1 cellular context compared by ENCODE assay signal in the genomic region with DNA sequence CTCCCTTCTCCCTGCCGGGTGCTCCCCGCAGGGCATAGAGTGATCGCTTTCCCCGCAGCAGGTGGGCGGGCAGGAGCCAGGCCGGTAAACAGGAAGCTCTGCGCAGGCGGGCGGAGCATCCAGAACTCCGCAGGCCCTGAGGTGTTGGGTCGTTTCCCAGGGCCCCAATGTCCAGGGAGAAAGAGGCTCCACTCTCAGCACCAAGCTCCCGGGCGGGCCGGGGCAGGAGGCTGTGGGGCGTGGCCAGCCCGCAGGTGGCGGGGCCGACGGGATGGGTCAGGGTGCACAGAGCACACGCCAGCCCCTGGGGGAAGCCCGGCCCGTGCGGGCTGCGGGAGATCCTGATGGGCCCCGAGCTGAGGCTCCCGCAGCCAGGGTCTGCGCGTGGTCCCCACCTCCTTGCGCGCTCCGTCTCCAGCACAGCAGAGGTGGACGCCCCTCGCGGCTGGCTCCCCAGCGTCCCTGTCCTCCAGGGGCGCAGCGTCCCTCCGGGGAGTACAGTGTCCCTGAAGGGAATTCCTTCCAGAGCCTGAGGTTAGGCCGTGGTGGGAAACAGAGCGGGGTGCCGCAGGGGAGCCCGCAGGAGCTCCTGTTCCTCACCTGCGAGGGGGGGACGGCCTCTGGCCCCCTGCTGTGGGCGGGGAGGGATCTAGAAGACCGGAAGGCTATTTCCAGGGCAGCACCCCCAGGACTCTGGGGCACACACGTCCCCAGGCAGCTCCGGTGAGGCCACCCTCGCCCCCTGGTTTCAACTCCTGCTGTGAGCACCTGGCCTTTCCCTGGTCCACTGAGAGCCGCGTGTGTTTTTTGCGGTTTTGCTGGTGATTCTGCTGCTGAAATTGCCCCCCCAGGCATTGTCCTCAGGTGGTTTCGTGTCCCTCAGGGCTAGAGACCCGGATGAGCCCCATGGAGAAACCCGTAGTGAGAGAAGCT.
TF ChIP-seq lines count a peak whose summit lies in the region.

No MANE protein-coding gene starts in this region.

TF ChIP-seq in K562, 482 proteins besides CTCF, POLR2A, EP300 and RAD21:
- no peak for TF ChIP-seq RBM14 (IDR thresholded peaks at IDR 0.05; ENCODE audit: borderline replicate concordance, insufficient read depth, low read depth, low read length)
- TF ChIP-seq TFAP4 (CRISPR knock-in tag; IDR thresholded peaks at IDR 0.05; ENCODE audit: borderline replicate concordance), result 0 out of 2 replicates have a peak, but pooled peaks have one; percentile 17
- no peak for TF ChIP-seq RFX7 (CRISPR knock-in tag; IDR thresholded peaks at IDR 0.05)
- TF ChIP-seq THRA (IDR thresholded peaks at IDR 0.05), result no peak
- no peak for TF ChIP-seq ILK (tag; IDR thresholded peaks at IDR 0.05; ENCODE audit: borderline replicate concordance, low read depth)
- TF ChIP-seq, protein P1, sequence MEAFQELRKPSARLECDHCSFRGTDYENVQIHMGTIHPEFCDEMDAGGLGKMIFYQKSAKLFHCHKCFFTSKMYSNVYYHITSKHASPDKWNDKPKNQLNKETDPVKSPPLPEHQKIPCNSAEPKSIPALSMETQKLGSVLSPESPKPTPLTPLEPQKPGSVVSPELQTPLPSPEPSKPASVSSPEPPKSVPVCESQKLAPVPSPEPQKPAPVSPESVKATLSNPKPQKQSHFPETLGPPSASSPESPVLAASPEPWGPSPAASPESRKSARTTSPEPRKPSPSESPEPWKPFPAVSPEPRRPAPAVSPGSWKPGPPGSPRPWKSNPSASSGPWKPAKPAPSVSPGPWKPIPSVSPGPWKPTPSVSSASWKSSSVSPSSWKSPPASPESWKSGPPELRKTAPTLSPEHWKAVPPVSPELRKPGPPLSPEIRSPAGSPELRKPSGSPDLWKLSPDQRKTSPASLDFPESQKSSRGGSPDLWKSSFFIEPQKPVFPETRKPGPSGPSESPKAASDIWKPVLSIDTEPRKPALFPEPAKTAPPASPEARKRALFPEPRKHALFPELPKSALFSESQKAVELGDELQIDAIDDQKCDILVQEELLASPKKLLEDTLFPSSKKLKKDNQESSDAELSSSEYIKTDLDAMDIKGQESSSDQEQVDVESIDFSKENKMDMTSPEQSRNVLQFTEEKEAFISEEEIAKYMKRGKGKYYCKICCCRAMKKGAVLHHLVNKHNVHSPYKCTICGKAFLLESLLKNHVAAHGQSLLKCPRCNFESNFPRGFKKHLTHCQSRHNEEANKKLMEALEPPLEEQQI (IDR thresholded peaks at IDR 0.05), result no peak
- TF ChIP-seq ZBTB33 (CRISPR knock-in tag; IDR thresholded peaks at IDR 0.05), result peak; percentile 15; the same call in 1 of the 2 replicates
- TF ChIP-seq, protein P2, sequence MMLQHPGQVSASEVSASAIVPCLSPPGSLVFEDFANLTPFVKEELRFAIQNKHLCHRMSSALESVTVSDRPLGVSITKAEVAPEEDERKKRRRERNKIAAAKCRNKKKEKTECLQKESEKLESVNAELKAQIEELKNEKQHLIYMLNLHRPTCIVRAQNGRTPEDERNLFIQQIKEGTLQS (IDR thresholded peaks at IDR 0.05), result no peak
- TF ChIP-seq, protein P2 (CRISPR knock-in tag; conservative IDR thresholded peaks at IDR 0.05), result no peak
- no peak for TF ChIP-seq ARID1B (IDR thresholded peaks at IDR 0.05)
- no peak for TF ChIP-seq PURB (CRISPR knock-in tag; IDR thresholded peaks at IDR 0.05; ENCODE audit: low read depth)
- TF ChIP-seq BRD9 (IDR thresholded peaks at IDR 0.05; ENCODE audit: low read depth, partially characterized antibody), result no peak
- no peak for TF ChIP-seq PTBP1 (IDR thresholded peaks at IDR 0.05; ENCODE audit: low read depth, low read length)
- TF ChIP-seq SMARCA4 (IDR thresholded peaks at IDR 0.05), result no peak
- no peak for TF ChIP-seq SIX5 (IDR thresholded peaks at IDR 0.05; ENCODE audit: borderline replicate concordance in 1 of 2, insufficient read depth in 1 of 2, low read depth in 1 of 2, low read length in 2 of 2)
- TF ChIP-seq EGR1 (conservative IDR thresholded peaks at IDR 0.05), result peak; percentile 57
- TF ChIP-seq, protein P3, sequence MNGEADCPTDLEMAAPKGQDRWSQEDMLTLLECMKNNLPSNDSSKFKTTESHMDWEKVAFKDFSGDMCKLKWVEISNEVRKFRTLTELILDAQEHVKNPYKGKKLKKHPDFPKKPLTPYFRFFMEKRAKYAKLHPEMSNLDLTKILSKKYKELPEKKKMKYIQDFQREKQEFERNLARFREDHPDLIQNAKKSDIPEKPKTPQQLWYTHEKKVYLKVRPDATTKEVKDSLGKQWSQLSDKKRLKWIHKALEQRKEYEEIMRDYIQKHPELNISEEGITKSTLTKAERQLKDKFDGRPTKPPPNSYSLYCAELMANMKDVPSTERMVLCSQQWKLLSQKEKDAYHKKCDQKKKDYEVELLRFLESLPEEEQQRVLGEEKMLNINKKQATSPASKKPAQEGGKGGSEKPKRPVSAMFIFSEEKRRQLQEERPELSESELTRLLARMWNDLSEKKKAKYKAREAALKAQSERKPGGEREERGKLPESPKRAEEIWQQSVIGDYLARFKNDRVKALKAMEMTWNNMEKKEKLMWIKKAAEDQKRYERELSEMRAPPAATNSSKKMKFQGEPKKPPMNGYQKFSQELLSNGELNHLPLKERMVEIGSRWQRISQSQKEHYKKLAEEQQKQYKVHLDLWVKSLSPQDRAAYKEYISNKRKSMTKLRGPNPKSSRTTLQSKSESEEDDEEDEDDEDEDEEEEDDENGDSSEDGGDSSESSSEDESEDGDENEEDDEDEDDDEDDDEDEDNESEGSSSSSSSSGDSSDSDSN (IDR thresholded peaks at IDR 0.05; ENCODE audit: borderline replicate concordance in 1 of 2, low read depth in 2 of 2, low read length in 2 of 2), result no peak
- no peak for TF ChIP-seq AFF4 (CRISPR knock-in tag; IDR thresholded peaks at IDR 0.05)
- no peak for TF ChIP-seq NFXL1 (CRISPR knock-in tag; IDR thresholded peaks at IDR 0.05)
- TF ChIP-seq SRSF3 (IDR thresholded peaks at IDR 0.05; ENCODE audit: insufficient read depth, low read length), result no peak
- no peak for TF ChIP-seq SPI1 (IDR thresholded peaks at IDR 0.05; ENCODE audit: borderline replicate concordance, low read depth, low read length)
- TF ChIP-seq ZNF384 (IDR thresholded peaks at IDR 0.05; ENCODE audit: low read depth, low read length), result no peak
- peak; percentile 57 to 66 for TF ChIP-seq NRF1 (conservative IDR thresholded peaks at IDR 0.05 in 1 of 2, IDR thresholded peaks at IDR 0.05 in 1 of 2)
- TF ChIP-seq POLR2G (IDR thresholded peaks at IDR 0.05; ENCODE audit: low read depth, low read length), result 0 out of 2 replicates have a peak, but pooled peaks have one; percentile 27
- TF ChIP-seq HMG20A (CRISPR knock-in tag; conservative IDR thresholded peaks at IDR 0.05), result no peak
- no peak for TF ChIP-seq TBL1XR1 (IDR thresholded peaks at IDR 0.05; ENCODE audit: low read length in 2 of 2)
